ENCODE assay signal across 8 cellular contexts in the genomic region with DNA sequence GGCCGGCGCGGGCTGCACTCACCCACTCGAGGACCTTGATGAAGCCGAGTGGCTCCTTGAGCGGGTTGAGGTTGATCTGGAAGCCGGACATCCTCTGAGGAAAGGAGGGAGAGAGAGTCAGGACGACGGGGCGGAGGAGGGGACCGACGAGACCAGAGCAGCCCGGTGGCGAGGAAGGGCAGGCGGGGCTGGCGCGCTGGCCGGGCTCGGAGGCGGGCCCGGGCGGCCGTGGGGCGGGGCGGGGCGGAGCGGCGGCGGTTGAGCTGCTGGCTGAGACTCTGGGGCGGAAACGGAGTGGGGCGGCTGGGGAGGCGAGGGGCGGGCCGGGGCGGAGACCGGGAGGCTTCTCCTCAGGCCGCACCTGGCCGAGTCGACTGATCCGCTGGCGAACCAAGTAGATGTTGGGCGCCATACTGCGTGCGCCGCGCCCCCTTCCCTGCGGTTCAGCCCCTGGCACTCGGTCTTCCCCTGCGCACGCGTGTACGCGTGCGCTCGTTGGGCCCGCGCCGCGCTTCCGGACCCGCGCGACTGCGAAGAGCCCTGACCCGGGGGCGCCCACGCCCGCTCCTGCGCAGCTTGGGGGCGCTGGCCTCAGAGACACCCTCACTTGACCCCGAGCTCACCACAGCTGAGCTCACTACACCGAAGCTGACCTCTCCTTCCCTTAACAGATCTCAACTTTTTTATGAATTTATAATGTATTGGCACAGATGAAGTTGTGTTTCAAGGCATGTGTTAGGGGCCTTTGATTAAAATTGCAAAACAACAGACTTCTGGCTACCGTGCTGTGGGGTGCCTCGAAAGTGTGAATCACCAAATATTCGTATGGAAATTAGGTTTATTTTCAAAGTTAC. TPM values are rescaled to one million over a fixed set of nuclear protein-coding genes. Genes with fewer than 3 reads are reported as not detected.
DNase-seq lines count a peak whose midpoint lies in the region; ATAC-seq, FAIRE-seq and TF ChIP-seq lines count a peak whose summit lies in the region.

SYPL1 (minus strand) TSS at position 195 of the 854 bp plus-strand sequence; CDS start at position 91, 104 bp downstream.

- H2AFZ ChIP-seq in astrocyte (ENCODE audit: low read depth, low read length) (peak within 1 kb of the TSS; percentile 91), hepatocyte (peak within 1 kb of the TSS; percentile 97)

- no peak for TF ChIP-seq CTCF in astrocyte (IDR thresholded peaks at IDR 0.05; ENCODE audit: insufficient read depth, low read depth, low read length)
- peak; percentile 4 for TF ChIP-seq CTCF in hepatocyte (IDR thresholded peaks at IDR 0.05; ENCODE audit: poor library complexity)
- no peak for TF ChIP-seq CTCF in retinal pigment epithelial cell (conservative IDR thresholded peaks at IDR 0.05; ENCODE audit: low read depth, low read length)

- H3K79me2 ChIP-seq in astrocyte (ENCODE audit: insufficient read depth, low read length) (peaks cover 43% of the 10 kb centered on the region), hepatocyte (peaks cover 42% of the 10 kb centered on the region)

- H4K20me1 ChIP-seq in astrocyte (ENCODE audit: insufficient read depth, low read length) (peaks cover 20% of the 10 kb centered on the region), hepatocyte (ENCODE audit: insufficient read depth, poor library complexity, severe bottlenecking) (peaks cover 36% of the 10 kb centered on the region)

- H3K36me3 ChIP-seq in astrocyte (ENCODE audit: insufficient read depth, low read length) (no peaks in the 10 kb centered on the region), hepatocyte (replicated peaks; ENCODE audit: insufficient read depth, low read depth) (no peaks in the 10 kb centered on the region)

- no peak for FAIRE-seq in astrocyte (lab: Jason Lieb, UNC)

- H3K4me3 ChIP-seq in astrocyte (ENCODE audit: insufficient read depth, low read depth, low read length) = peak within 1 kb of the TSS; percentile 76
- peak within 1 kb of the TSS; percentile 95 for H3K4me3 ChIP-seq in hepatocyte
- peak within 1 kb of the TSS; percentile 73 for H3K4me3 ChIP-seq in retinal pigment epithelial cell (ENCODE audit: low read length)

- 3% methylated on average over 50 of the region's 76 CpGs for WGBS in hepatocyte (ENCODE audit: low lambda C conversion rate, missing lambda C conversion rate)

- H3K9ac ChIP-seq in astrocyte (ENCODE audit: low read length) = peak within 1 kb of the TSS; percentile 84

- H3K9me3 ChIP-seq in astrocyte (ENCODE audit: insufficient read depth, low read depth, low read length) (no peaks in the 10 kb centered on the region), hepatocyte (ENCODE audit: low read depth) (no peaks in the 10 kb centered on the region)

- peaks cover 15% of the 10 kb centered on the region for H3K36me3 Mint-ChIP-seq in T-helper 2 cell treated with Interferon-gamma antibody and Interleukin-4, amounts not matched to agents 5 μg/mL and 100 μg/mL, for 36 hours (ENCODE audit: low read depth)
- H3K36me3 Mint-ChIP-seq in astrocyte (ENCODE audit: low read depth, unreplicated experiment) = no peaks in the 10 kb centered on the region

- peaks cover 44% of the 10 kb centered on the region for H3K4me1 Mint-ChIP-seq in T-helper 2 cell treated with Interferon-gamma antibody and Interleukin-4, amounts not matched to agents 5 μg/mL and 100 μg/mL, for 36 hours (ENCODE audit: low read depth)
- H3K4me1 Mint-ChIP-seq in astrocyte (ENCODE audit: low read depth, unreplicated experiment) = peaks cover 15% of the 10 kb centered on the region

- H3K27me3 ChIP-seq in astrocyte (ENCODE audit: insufficient read depth, low read length) (no peaks in the 10 kb centered on the region), hepatocyte (no peaks in the 10 kb centered on the region)

- ATAC-seq in GM18498 (IDR thresholded peaks at IDR 0.05; ENCODE audit: unreplicated experiment) (peak; percentile 89), HG02938 (IDR thresholded peaks at IDR 0.05; ENCODE audit: unreplicated experiment) (peak; percentile 74)

- H3K4me1 ChIP-seq in astrocyte (ENCODE audit: insufficient read depth, low read length) (peaks cover 6% of the 10 kb centered on the region), hepatocyte (ENCODE audit: insufficient read depth) (peaks cover 25% of the 10 kb centered on the region)

- H3K27ac ChIP-seq in astrocyte (ENCODE audit: low read depth, low read length) = peak within 1 kb of the TSS; percentile 88
- peak within 1 kb of the TSS; percentile 100 for H3K27ac ChIP-seq in hepatocyte

- H3K4me2 ChIP-seq in astrocyte (ENCODE audit: low read length) = peak within 1 kb of the TSS; percentile 88
- H3K4me2 ChIP-seq in hepatocyte = peak within 1 kb of the TSS; percentile 82

- no peaks in the 10 kb centered on the region for H3K9me3 Mint-ChIP-seq in T-helper 2 cell treated with Interferon-gamma antibody and Interleukin-4, amounts not matched to agents 5 μg/mL and 100 μg/mL, for 36 hours
- no peaks in the 10 kb centered on the region for H3K9me3 Mint-ChIP-seq in astrocyte (ENCODE audit: unreplicated experiment)

- peak within 1 kb of the TSS; percentile 92 for H3K4me3 Mint-ChIP-seq in T-helper 2 cell treated with Interferon-gamma antibody and Interleukin-4, amounts not matched to agents 5 μg/mL and 100 μg/mL, for 36 hours
- peak within 1 kb of the TSS; percentile 91 for H3K4me3 Mint-ChIP-seq in astrocyte (ENCODE audit: unreplicated experiment)

- H3K27me3 Mint-ChIP-seq in T-helper 2 cell treated with Interferon-gamma antibody and Interleukin-4, amounts not matched to agents 5 μg/mL and 100 μg/mL, for 36 hours (ENCODE audit: low read depth) = no peaks in the 10 kb centered on the region
- H3K27me3 Mint-ChIP-seq in astrocyte (ENCODE audit: low read depth, unreplicated experiment) = peaks cover 4% of the 10 kb centered on the region

- DNase-seq in NCI-H187 treated with DMSO at 0.1 percent for 48 hours (lab: John Stamatoyannopoulos, UW) = peak; percentile 73
- DNase-seq in T-helper 2 cell treated with Interferon-gamma antibody and Interleukin-4, amounts not matched to agents 5 μg/mL and 100 μg/mL, for 36 hours (ENCODE audit: low spot score) = peak; percentile 88
- DNase-seq in astrocyte (ENCODE audit: low read depth) = peak; percentile 82
- DNase-seq in hepatocyte (ENCODE audit: low spot score) = peak; percentile 96
- DNase-seq in retinal pigment epithelial cell (ENCODE audit: low read depth) = peak; percentile 61
- no peak for DNase-seq in OCI-M2 (lab: John Stamatoyannopoulos, UW; ENCODE audit: unreplicated experiment)

- no peaks in the 10 kb centered on the region for H3K9me2 ChIP-seq in hepatocyte (replicated peaks; ENCODE audit: insufficient read depth)

- H3K27ac Mint-ChIP-seq in T-helper 2 cell treated with Interferon-gamma antibody and Interleukin-4, amounts not matched to agents 5 μg/mL and 100 μg/mL, for 36 hours = peak within 1 kb of the TSS; percentile 93
- H3K27ac Mint-ChIP-seq in astrocyte (ENCODE audit: unreplicated experiment) = peak within 1 kb of the TSS; percentile 88

RNA-seq across cellular contexts. Expression of gene SYPL1, which starts in this region (rescaled TPM):
- total RNA-seq in astrocyte = 58.8 and 59.7 TPM in 2 replicates
- total RNA-seq in hepatocyte = 94.2 and 103 TPM in 2 replicates
- 96.9 and 110 TPM in 2 replicates for polyA plus RNA-seq in hepatocyte
